Comparison of ENCODE assay signal across 8 cellular contexts in the genomic region with DNA sequence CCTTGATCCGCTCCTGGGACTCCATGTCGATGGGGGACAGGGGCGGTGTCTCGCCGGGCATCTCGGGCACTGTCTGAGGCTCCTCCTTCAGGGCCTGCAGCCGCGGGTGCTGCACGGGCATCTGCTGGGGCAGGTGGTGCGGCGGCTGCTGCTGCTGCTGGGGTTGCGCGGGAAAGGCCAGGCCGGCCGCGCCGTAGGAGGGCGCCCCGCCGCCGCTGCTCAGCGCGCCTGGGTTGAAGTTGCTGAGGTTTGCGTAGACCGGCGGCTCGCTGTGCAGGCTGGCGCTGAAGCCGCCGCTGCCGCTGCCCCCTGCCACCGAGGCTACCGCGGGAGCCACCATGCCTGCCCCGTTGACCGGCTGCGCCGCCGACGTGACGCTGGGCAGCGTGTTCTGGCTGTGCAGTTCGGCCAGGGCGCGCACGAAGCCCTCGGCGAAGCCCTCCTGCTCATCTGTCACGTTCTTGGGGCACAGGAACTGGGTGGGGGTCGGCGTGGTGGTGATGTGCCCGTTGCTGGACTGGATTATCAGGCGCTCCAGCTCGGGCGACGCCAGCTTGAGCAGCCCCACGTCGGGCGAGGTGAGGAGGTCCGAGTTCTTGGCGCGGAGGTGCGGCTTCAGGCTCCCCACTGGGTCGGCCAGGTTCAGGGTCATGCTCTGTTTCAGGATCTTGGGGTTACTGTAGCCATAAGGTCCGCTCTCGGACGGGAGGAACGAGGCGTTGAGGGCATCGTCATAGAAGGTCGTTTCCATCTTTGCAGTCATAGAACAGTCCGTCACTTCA. TPM values are rescaled to one million over a fixed set of nuclear protein-coding genes. Genes with fewer than 3 reads are reported as not detected.
DNase-seq lines count a peak whose midpoint lies in the region; ATAC-seq, FAIRE-seq and TF ChIP-seq lines count a peak whose summit lies in the region.

No MANE protein-coding gene starts in this region.

- POLR2A ChIA-PET in activated CD8-positive, alpha-beta T cell treated with anti-CD3 and anti-CD28 coated beads for 36 hours (lab: Charles Lee), result interaction anchor here (0.7 to 2.9 kb wide), 14 partner anchors 9 to 516 kb away, joined by 3 to 16 read pairs (median 4); no protein-coding TSS in a partner anchor
- POLR2A ChIA-PET in H1 (lab: Charles Lee; ENCODE audit: partially characterized antibody), result interaction anchor here (0.6 to 1.9 kb wide), 7 partner anchors 9 to 514 kb away, joined by 3 to 9 read pairs (median 5); a partner anchor contains a TSS

- H3K18ac ChIP-seq in H1 (ENCODE audit: extremely low read depth, low read length), result peak overlapping the region; percentile 81; the same call in 1 of the 2 replicates

- peak overlapping the region; percentile 97 for H3K27ac Mint-ChIP-seq in activated CD8-positive, alpha-beta T cell treated with anti-CD3 and anti-CD28 coated beads for 36 hours
- H3K27ac Mint-ChIP-seq in mesothelial cell of epicardium, result peak overlapping the region; percentile 98

- peak overlapping the region; percentile 94 to 97 for H3K4me2 ChIP-seq in H1 (ENCODE audit: insufficient read depth in 1 of 2, low read depth in 2 of 2, low read length in 2 of 2)

- no peaks in the 10 kb centered on the region for H3K9me3 Mint-ChIP-seq in activated CD8-positive, alpha-beta T cell treated with anti-CD3 and anti-CD28 coated beads for 36 hours
- H3K9me3 Mint-ChIP-seq in mesothelial cell of epicardium, result no peaks in the 10 kb centered on the region

- no peaks in the 10 kb centered on the region for H3K36me3 ChIP-seq in H1 (ENCODE audit: control insufficient read depth in 2 of 4, insufficient read depth in 4 of 4, low read length in 3 of 4)

- H3K4me1 ChIP-seq in H1 (replicated peaks in 1 of 4; ENCODE audit: control insufficient read depth in 3 of 4, insufficient read depth in 4 of 4, low read length in 3 of 4), result peaks cover 0 to 15% (median 2%) of the 10 kb centered on the region in 4 experiments; a peak in 5 of 7 replicates

- ATAC-seq in activated CD8-positive, alpha-beta T cell treated with anti-CD3 and anti-CD28 coated beads for 36 hours, result no peak

- H3K4me1 Mint-ChIP-seq in activated CD8-positive, alpha-beta T cell treated with anti-CD3 and anti-CD28 coated beads for 36 hours (ENCODE audit: low read depth), result peaks cover 14% of the 10 kb centered on the region
- peaks cover 45% of the 10 kb centered on the region for H3K4me1 Mint-ChIP-seq in mesothelial cell of epicardium

- peak in 1 of 2 experiments; percentile 39; a peak in 1 of 4 replicates for TF ChIP-seq RAD21 in H1 (IDR thresholded peaks at IDR 0.05 in 1 of 2, conservative IDR thresholded peaks at IDR 0.05 in 1 of 2; ENCODE audit: low read depth in 2 of 2, low read length in 2 of 2)

- peak overlapping the region; percentile 37; the same call in 1 of the 2 replicates for H2AFZ ChIP-seq in H1 (ENCODE audit: low read length)

- H3K9ac ChIP-seq in H1 (replicated peaks in 1 of 4; ENCODE audit: extremely low read depth in 1 of 4, low read depth in 3 of 4, low read length in 3 of 4), result peak overlapping the region; percentile 56 to 85 (median 70)

- no peak overlapping the region for H3K23ac ChIP-seq in H1 (ENCODE audit: insufficient read length)

- CTCF ChIA-PET in activated CD8-positive, alpha-beta T cell treated with anti-CD3 and anti-CD28 coated beads for 36 hours (lab: Charles Lee), result interaction anchor here (0.8 to 2.2 kb wide), 9 partner anchors 9 to 916 kb away, joined by 3 to 18 read pairs (median 3); no protein-coding TSS in a partner anchor
- CTCF ChIA-PET in H1 (lab: Charles Lee; ENCODE audit: partially characterized antibody), result interaction anchor here (0.6 to 1.7 kb wide), 5 partner anchors 10 to 919 kb away, joined by 3 to 11 read pairs (median 4); no protein-coding TSS in a partner anchor

- peaks cover 7 to 37% (median 22%) of the 10 kb centered on the region in 4 experiments; a peak in 6 of 7 replicates for H3K27me3 ChIP-seq in H1 (replicated peaks in 1 of 4; ENCODE audit: control insufficient read depth in 3 of 4, extremely low read depth in 1 of 4, insufficient read depth in 3 of 4, low read length in 3 of 4)

- TF ChIP-seq CTCF in GM20000 (IDR thresholded peaks at IDR 0.05; ENCODE audit: extremely low read depth, missing control alignments) (peak; percentile 34), H1 (IDR thresholded peaks at IDR 0.05; ENCODE audit: control extremely low read depth in 1 of 3, insufficient read depth in 1 of 3, low read depth in 1 of 3, low read length in 3 of 3) (no peak), mesothelial cell of epicardium (IDR thresholded peaks at IDR 0.05; ENCODE audit: unreplicated experiment) (no peak)
- TF ChIP-seq CTCF in activated CD8-positive, alpha-beta T cell treated with anti-CD3 and anti-CD28 coated beads for 36 hours (IDR thresholded peaks at IDR 0.05), result no peak

- 0 out of 2 replicates have a peak overlapping the region, but pooled peaks have one; percentile 61 for H2BK20ac ChIP-seq in H1 (ENCODE audit: low read length)

- H4K20me1 ChIP-seq in H1 (replicated peaks in 1 of 2; ENCODE audit: control insufficient read depth in 1 of 2, insufficient read depth in 2 of 2, low read length in 2 of 2), result peaks cover 0 to 12% of the 10 kb centered on the region in 2 experiments

- no peak overlapping the region for H3K27ac ChIP-seq in H1 (ENCODE audit: low read depth, low read length)

- no peak overlapping the region for H3K14ac ChIP-seq in H1 (ENCODE audit: insufficient read length)

- no peak for TF ChIP-seq EP300 in H1 (IDR thresholded peaks at IDR 0.05; ENCODE audit: borderline replicate concordance in 1 of 2, low read depth in 2 of 2, low read length in 2 of 2)

- H3K79me2 ChIP-seq in H1 (ENCODE audit: control insufficient read depth in 1 of 2, insufficient read depth in 2 of 2, low read length in 2 of 2), result peaks cover 0 to 8% of the 10 kb centered on the region in 2 experiments; a peak in 1 of 4 replicates

- H4K8ac ChIP-seq in H1 (ENCODE audit: extremely low read depth, insufficient read depth, low read length), result peak overlapping the region; percentile 79; the same call in 1 of the 2 replicates

- H4K5ac ChIP-seq in H1 (ENCODE audit: insufficient read length, low read depth, low read length), result no peak overlapping the region

- no peaks in the 10 kb centered on the region for H3K9me3 ChIP-seq in H1 (ENCODE audit: insufficient read depth in 2 of 2, low read depth in 1 of 2, low read length in 1 of 2)

- H2BK12ac ChIP-seq in H1 (ENCODE audit: low read depth, low read length), result peak overlapping the region; percentile 90

- peak in 1 of 2 experiments; percentile 9; a peak in 2 of 3 replicates for TF ChIP-seq POLR2A in H1 (IDR thresholded peaks at IDR 0.05; ENCODE audit: control extremely low read depth in 1 of 2, low read depth in 2 of 2, low read length in 2 of 2)

- peak overlapping the region; percentile 86 for H3K4me3 Mint-ChIP-seq in activated CD8-positive, alpha-beta T cell treated with anti-CD3 and anti-CD28 coated beads for 36 hours
- H3K4me3 Mint-ChIP-seq in mesothelial cell of epicardium, result peak overlapping the region; percentile 98

- peak; percentile 74 for DNase-seq in Ammon's horn (ENCODE audit: low spot score)
- DNase-seq in GM20000 (ENCODE audit: low spot score), result peak; percentile 77
- peak; percentile 49 for DNase-seq in NCI-H2227 (lab: John Stamatoyannopoulos, UW; ENCODE audit: unreplicated experiment)
- peak; percentile 70 for DNase-seq in activated CD8-positive, alpha-beta T cell treated with anti-CD3 and anti-CD28 coated beads for 36 hours
- peak in 1 of 2 experiments; percentile 78 for DNase-seq in H1 (ENCODE audit: low read depth in 1 of 2, low spot score in 2 of 2)
- peak in 1 of 2 experiments; percentile 53 for DNase-seq in mesothelial cell of epicardium (ENCODE audit: low spot score in 2 of 2, unreplicated experiment in 2 of 2)
- peak; percentile 50 to 54 for DNase-seq in stimulated activated CD8-positive, alpha-beta memory T cell treated with anti-CD3 and anti-CD28 coated beads, Interleukin-15, amount 100 ng/mL, for 48 hours (ENCODE audit: low read depth in 2 of 2)
- DNase-seq in 8988T, result no peak

- H3K79me1 ChIP-seq in H1 (ENCODE audit: low read depth, low read length), result no peaks in the 10 kb centered on the region; the same call in 1 of the 2 replicates

- H2BK5ac ChIP-seq in H1 (ENCODE audit: low read depth, low read length), result peak overlapping the region; percentile 49; the same call in 1 of the 2 replicates

- no peak overlapping the region for H2AK5ac ChIP-seq in H1 (ENCODE audit: low read depth, low read length)

- no peak overlapping the region for H2BK120ac ChIP-seq in H1 (replicated peaks; ENCODE audit: low read depth, low read length)

- H3K4me3 ChIP-seq in H1 (ENCODE audit: extremely low read depth in 1 of 4, insufficient read depth in 2 of 4, low read depth in 3 of 4, low read length in 4 of 4), result peak overlapping the region; percentile 54 to 75 (median 66)

- H4K91ac ChIP-seq in H1 (replicated peaks; ENCODE audit: insufficient read length, low read length), result peak overlapping the region; percentile 40

- H3K56ac ChIP-seq in H1 (replicated peaks; ENCODE audit: insufficient read length, low read depth, low read length), result peak overlapping the region; percentile 48

- peaks cover 1% of the 10 kb centered on the region for H3K27me3 Mint-ChIP-seq in activated CD8-positive, alpha-beta T cell treated with anti-CD3 and anti-CD28 coated beads for 36 hours
- no peaks in the 10 kb centered on the region for H3K27me3 Mint-ChIP-seq in mesothelial cell of epicardium (ENCODE audit: low read depth)

- FAIRE-seq in H1 (lab: Jason Lieb, UNC), result no peak

- peaks cover 33% of the 10 kb centered on the region for H3K23me2 ChIP-seq in H1 (ENCODE audit: low read depth, low read length)

- H3K36me3 Mint-ChIP-seq in activated CD8-positive, alpha-beta T cell treated with anti-CD3 and anti-CD28 coated beads for 36 hours (ENCODE audit: low read depth), result peaks cover 27% of the 10 kb centered on the region
- H3K36me3 Mint-ChIP-seq in mesothelial cell of epicardium, result peaks cover 14% of the 10 kb centered on the region

- peak overlapping the region; percentile 69 for H3K4ac ChIP-seq in H1 (replicated peaks; ENCODE audit: insufficient read length, low read depth, low read length)

- 0 out of 2 replicates have a peak overlapping the region, but pooled peaks have one; percentile 81 for H2BK15ac ChIP-seq in H1 (ENCODE audit: low read length)

- 3% methylated on average over 64 of the region's 72 CpGs; no CpG with 5 or more reads in 1 of the 2 experiments for WGBS in H1 (ENCODE audit: extremely low coverage in 1 of 2, insufficient coverage in 1 of 2, insufficient read length in 1 of 2, insufficient replicate concordance in 2 of 2, low coverage in 1 of 2, low lambda C conversion rate in 2 of 2, missing lambda C conversion rate in 1 of 2), 2 experiments

- intact Hi-C loops in activated CD8-positive, alpha-beta T cell treated with anti-CD3 and anti-CD28 coated beads for 36 hours (cut with micrococcal nuclease), result loop anchor here (2.0 to 10.0 kb wide), 3 partner anchors 262 to 914 kb away; a partner anchor contains a TSS

RNA-seq across cellular contexts. Expression of a gene that starts 1.3 kb away (rescaled TPM):
- total RNA-seq in activated CD8-positive, alpha-beta T cell treated with anti-CD3 and anti-CD28 coated beads for 36 hours, result 10 to 100 TPM; 51.4 to 53.2 TPM
- 10.9 and 13.5 TPM in 2 replicates for total RNA-seq in H1 (2021; fragmentation: NEBNext Ultra II Directional; extraction: Animal tissue kit (Norgen Biotek cat#: 25700))
- 4.4 and 6.6 TPM in 2 replicates for polyA plus RNA-seq in H1 (2011; rRNA removed)
- polyA plus RNA-seq in H1 (2011; cell fraction: cytosol; rRNA removed), result 7.0 TPM
- 11.3 TPM for polyA plus RNA-seq in H1 (2011; cell fraction: nucleus; rRNA removed)
- 5.0 to 9.8 TPM (median 6.1 TPM) in 4 replicates for polyA plus RNA-seq in H1 (2012, experiment 1 of 2)
- polyA plus RNA-seq in H1 (2012, experiment 2 of 2), result 6.6 TPM
- 4.8 TPM for polyA plus RNA-seq in H1 (2013, experiment 1 of 2)
- polyA plus RNA-seq in H1 (2013, experiment 2 of 2), result 5.4 TPM
- polyA minus RNA-seq in H1 (2011; rRNA and poly(A)+ RNA removed), result 2.9 and 5.5 TPM in 2 replicates
- polyA minus RNA-seq in H1 (2011; cell fraction: cytosol; rRNA and poly(A)+ RNA removed), result 7.0 TPM
- 55.3 TPM for polyA minus RNA-seq in H1 (2011; cell fraction: nucleus; rRNA and poly(A)+ RNA removed)
- 242 to 245 TPM (median 245 TPM) in 3 replicates for total RNA-seq in mesothelial cell of epicardium
